Comparison of ENCODE assay signal across 22 cellular contexts in genomic region chr6:122187186-122187585, GRCh38.
DNase-seq lines count a peak whose midpoint lies in the region; ATAC-seq, FAIRE-seq and TF ChIP-seq lines count a peak whose summit lies in the region.
"Had no signal": no experiment of that assay in that cellular context is flagged by ENCODE, and none has a peak within 500 bp of the region (broad histone marks: within the 10 kb centered on the region; RNA-seq: fewer than 3 reads in every experiment).

No MANE protein-coding gene starts in this region.

- TF ChIP-seq CTCF in fibroblast of the aortic adventitia (IDR thresholded peaks at IDR 0.05; ENCODE audit: insufficient read depth, low read length) (no peak), A673 (conservative IDR thresholded peaks at IDR 0.05; ENCODE audit: low read depth, low read length) (no peak), lower leg skin (IDR thresholded peaks at IDR 0.05) (no peak)

- peak; percentile 53 for FAIRE-seq in small intestine (lab: Jason Lieb, UNC)
- FAIRE-seq: A204.1, D721Med, GM12891, GM19239 had no signal

- DNase-seq in NCI-H226: peak; percentile 29
- peak; percentile 16 for DNase-seq in fibroblast of the aortic adventitia (ENCODE audit: low read depth)
- DNase-seq in small intestine: no peak
- DNase-seq in A673 (ENCODE audit: low spot score): no peak
- no peak for DNase-seq in T-helper 2 cell
- DNase-seq in lower leg skin (ENCODE audit: low spot score in 2 of 2): no peak
- no peak for DNase-seq in NCI-H446 treated with DMSO at 0.1 percent for 48 hours (lab: John Stamatoyannopoulos, UW)
- DNase-seq: 8988T; AML-193; Caco-2; Calu3; CD4-positive, alpha-beta T cell; CD8-positive, alpha-beta T cell; DMS79 treated with DMSO at 0.1 percent for 48 hours; GF-D8 had no signal

- WGBS in small intestine, 3 donors: 50 to 90% (median 89%) methylated on average over 1 of the region's 1 CpG
- 90 to 98% methylated on average over 1 of the region's 1 CpG for WGBS in lower leg skin, 2 donors

- peak; percentile 47; the same call in 2 of the 3 replicates for ATAC-seq in SK-N-SH treated with all-trans-retinoic acid at 6 μM for 48 hours
- ATAC-seq: CD8-positive, alpha-beta T cell had no signal

- H3K9me3 ChIP-seq in small intestine (ENCODE audit: control insufficient read depth, low read depth) (no peaks in the 10 kb centered on the region), A673 (ENCODE audit: low read depth, low read length, poor library complexity, severe bottlenecking) (no peaks in the 10 kb centered on the region)
- H3K9me3 ChIP-seq: BLaER1 treated with 17β-estradiol and CSF1 and Interleukin-3, amounts not matched to agents 10 nM and 100 nM; Caco-2 had no signal

- H3K4me3 ChIP-seq in fibroblast of the aortic adventitia (ENCODE audit: low read depth, low read length) (no peak overlapping the region), small intestine (ENCODE audit: low read depth in 1 of 2, low read length in 2 of 2) (no peak overlapping the region), A673 (ENCODE audit: low read depth, low read length, poor library complexity, severe bottlenecking) (no peak overlapping the region), lower leg skin (ENCODE audit: low read depth, poor library complexity, severe bottlenecking) (no peak overlapping the region)
- H3K4me3 ChIP-seq: BLaER1 treated with 17β-estradiol and CSF1 and Interleukin-3, amounts not matched to agents 10 nM and 100 nM had no signal

- CTCF ChIA-PET in A673 (lab: Charles Lee): no interaction called here

- POLR2A ChIA-PET in A673 (lab: Charles Lee; ENCODE audit: low non-redundant PET): no interaction called here

- intact Hi-C loops in A673 (cut with micrococcal nuclease; ENCODE audit: unreplicated experiment) (no loop called here), lower leg skin (cut with DNase I; ENCODE audit: low total_unique reads) (no loop called here)

- no peaks in the 10 kb centered on the region for H3K27me3 ChIP-seq in small intestine (ENCODE audit: control insufficient read depth in 2 of 2, insufficient read depth in 2 of 2, low read length in 2 of 2)
- no peaks in the 10 kb centered on the region for H3K27me3 ChIP-seq in A673 (replicated peaks; ENCODE audit: insufficient read depth, low read depth, low read length, poor library complexity)
- H3K27me3 ChIP-seq: BLaER1 treated with 17β-estradiol and CSF1 and Interleukin-3, amounts not matched to agents 10 nM and 100 nM had no signal

- TF ChIP-seq POLR2A in lower leg skin (IDR thresholded peaks at IDR 0.05): no peak

- no TSS peak for BruUV-seq in A673 (replicated peaks; lab: Mats Ljungman, UMichigan)

- no peaks in the 10 kb centered on the region for H3K4me1 ChIP-seq in small intestine (ENCODE audit: control insufficient read depth in 2 of 2, insufficient read depth in 1 of 2, low read depth in 1 of 2, low read length in 1 of 2)
- H3K4me1 ChIP-seq in A673 (ENCODE audit: insufficient read depth, low read length, poor library complexity, severe bottlenecking): no peaks in the 10 kb centered on the region
- H3K4me1 ChIP-seq: BLaER1 treated with 17β-estradiol and CSF1 and Interleukin-3, amounts not matched to agents 10 nM and 100 nM; Caco-2 had no signal

- no peaks in the 10 kb centered on the region for H3K36me3 ChIP-seq in small intestine (ENCODE audit: control insufficient read depth in 2 of 2, insufficient read depth in 2 of 2, low read length in 2 of 2)
- no peaks in the 10 kb centered on the region for H3K36me3 ChIP-seq in A673 (ENCODE audit: insufficient read depth, low read length, poor library complexity, severe bottlenecking)
- H3K36me3 ChIP-seq: BLaER1 treated with 17β-estradiol and CSF1 and Interleukin-3, amounts not matched to agents 10 nM and 100 nM had no signal

- no peak overlapping the region for H3K27ac ChIP-seq in small intestine (ENCODE audit: low read depth in 1 of 2, low read length in 1 of 2)
- no peak overlapping the region for H3K27ac ChIP-seq in A673 (ENCODE audit: low read depth, low read length, poor library complexity, severe bottlenecking)
- H3K27ac ChIP-seq: BLaER1 treated with 17β-estradiol and CSF1 and Interleukin-3, amounts not matched to agents 10 nM and 100 nM; C4-2B had no signal

TF ChIP-seq in SK-N-SH treated with all-trans-retinoic acid at 6 μM for 48 hours, 23 proteins besides CTCF, POLR2A, EP300 and RAD21:
- TF ChIP-seq TOX (CRISPR knock-in tag; IDR thresholded peaks at IDR 0.05; ENCODE audit: borderline replicate concordance): peak; percentile 36; the same call in 1 of the 2 replicates
- TF ChIP-seq ESRRG (CRISPR knock-in tag; IDR thresholded peaks at IDR 0.05): no peak
- TF ChIP-seq ISL1 (CRISPR knock-in tag; IDR thresholded peaks at IDR 0.05): peak; percentile 80
- TF ChIP-seq ZC3H10 (CRISPR knock-in tag; IDR thresholded peaks at IDR 0.05): 0 out of 2 replicates have a peak, but pooled peaks have one; percentile 39

Comparison
In these comparisons a context has a peak if more than half of its experiments do, and no peak if none do; other contexts are left out.
1. DNase-seq: peak in NCI-H226 (single experiment) and fibroblast of the aortic adventitia (single experiment); none in small intestine (single experiment), A673 (single experiment), T-helper 2 cell (0 of 5), lower leg skin (0 of 2) and NCI-H446 treated with DMSO at 0.1 percent for 48 hours (single experiment).